Comparison of ENCODE assay signal across 10 cellular contexts in the genomic region with DNA sequence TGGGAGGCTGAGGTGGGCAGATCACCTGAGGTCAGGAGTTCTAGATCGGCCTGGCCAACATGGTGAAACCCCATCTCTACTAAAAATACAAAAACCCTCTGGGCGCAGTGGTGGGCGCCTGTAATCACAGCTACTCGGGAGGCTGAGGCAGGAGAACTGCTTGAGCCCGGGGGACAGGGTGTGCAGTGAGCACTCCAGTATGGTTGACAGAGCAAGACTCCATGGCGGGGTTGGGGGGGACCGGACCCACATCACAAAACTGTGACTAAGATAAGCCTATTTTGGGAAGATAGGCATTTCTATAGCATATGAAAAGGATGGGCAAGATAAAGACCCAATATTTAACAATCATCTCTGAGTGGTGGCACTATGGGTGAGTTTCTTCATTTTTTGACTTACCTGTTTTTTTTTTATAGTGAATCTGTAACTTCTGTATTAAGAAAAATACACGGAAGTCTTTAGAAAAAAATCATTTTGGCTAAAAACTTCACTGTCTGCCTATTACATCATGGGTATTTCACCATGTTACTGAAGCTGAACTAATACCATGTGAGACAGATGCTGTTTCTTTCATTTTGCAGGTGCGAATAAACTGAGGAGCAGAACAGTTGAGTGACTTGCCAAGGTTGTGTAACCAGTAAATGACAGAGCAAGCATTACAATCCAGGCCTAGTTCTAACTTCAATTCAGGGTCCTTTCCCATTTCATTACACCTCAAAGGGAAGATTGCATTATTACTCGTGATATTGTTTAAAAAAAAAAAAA. TPM values are rescaled to one million over a fixed set of nuclear protein-coding genes. Genes with fewer than 3 reads are reported as not detected.
A peak's percentile ranks its signal among the peaks of the same experiment; 100 is the strongest.
DNase-seq lines count a peak whose midpoint lies in the region; ATAC-seq and TF ChIP-seq lines count a peak whose summit lies in the region.
"Had no signal": no experiment of that assay in that cellular context is flagged by ENCODE, and none has a peak within 500 bp of the region (broad histone marks: within the 10 kb centered on the region; RNA-seq: fewer than 3 reads in every experiment).

No MANE protein-coding gene starts in this region.

- peak overlapping the region; percentile 80 for H3K27ac Mint-ChIP-seq in stimulated activated naive CD8-positive, alpha-beta T cell treated with anti-CD3 and anti-CD28 coated beads, Interleukin-15, Interleukin-2, amounts not matched to agents 100 ng/mL and 50 ng/mL, for 24 hours
- H3K27ac Mint-ChIP-seq in activated naive CD8-positive, alpha-beta T cell treated with anti-CD3 and anti-CD28 coated beads, Interleukin-2, amount 10 ng/mL, durations not matched to agents 7 days and 5 days = peak overlapping the region; percentile 15

- H3K4me3 ChIP-seq in lower lobe of right lung = peak overlapping the region; percentile 96

- no peak for ATAC-seq in stimulated activated naive CD8-positive, alpha-beta T cell treated with anti-CD3 and anti-CD28 coated beads, Interleukin-15, Interleukin-2, amounts not matched to agents 100 U/mL and 50 U/mL, for 24 hours
- no peak for ATAC-seq in activated naive CD8-positive, alpha-beta T cell treated with anti-CD3 and anti-CD28 coated beads, Interleukin-2, amount 10 ng/mL, durations not matched to agents 7 days and 5 days (ENCODE audit: low read depth)
- no peak for ATAC-seq in lower lobe of right lung
- ATAC-seq: gastroesophageal sphincter had no signal

- H3K9me3 ChIP-seq in lower lobe of right lung = no peaks in the 10 kb centered on the region
- H3K9me3 ChIP-seq: gastroesophageal sphincter had no signal

- peaks cover 4% of the 10 kb centered on the region for H3K36me3 ChIP-seq in lower lobe of right lung
- H3K36me3 ChIP-seq: gastroesophageal sphincter had no signal

- peaks cover 57% of the 10 kb centered on the region for H3K4me1 Mint-ChIP-seq in stimulated activated naive CD8-positive, alpha-beta T cell treated with anti-CD3 and anti-CD28 coated beads, Interleukin-15, Interleukin-2, amounts not matched to agents 100 ng/mL and 50 ng/mL, for 24 hours (ENCODE audit: low read depth)
- peaks cover 32% of the 10 kb centered on the region for H3K4me1 Mint-ChIP-seq in activated naive CD8-positive, alpha-beta T cell treated with anti-CD3 and anti-CD28 coated beads, Interleukin-2, amount 10 ng/mL, durations not matched to agents 7 days and 5 days

- H3K27me3 Mint-ChIP-seq in stimulated activated naive CD8-positive, alpha-beta T cell treated with anti-CD3 and anti-CD28 coated beads, Interleukin-15, Interleukin-2, amounts not matched to agents 100 ng/mL and 50 ng/mL, for 24 hours = no peaks in the 10 kb centered on the region
- no peaks in the 10 kb centered on the region for H3K27me3 Mint-ChIP-seq in activated naive CD8-positive, alpha-beta T cell treated with anti-CD3 and anti-CD28 coated beads, Interleukin-2, amount 10 ng/mL, durations not matched to agents 7 days and 5 days

- DNase-seq in stimulated activated naive CD8-positive, alpha-beta T cell treated with anti-CD3 and anti-CD28 coated beads, Interleukin-15, Interleukin-2, amounts not matched to agents 100 U/mL and 50 U/mL, for 24 hours = no peak
- DNase-seq in activated naive CD8-positive, alpha-beta T cell treated with anti-CD3 and anti-CD28 coated beads, Interleukin-2, amount 10 ng/mL, durations not matched to agents 7 days and 5 days = no peak
- DNase-seq in lower lobe of right lung (no peak), NCI-H1694 (lab: John Stamatoyannopoulos, UW) (no peak), SK-N-DZ (ENCODE audit: low spot score) (no peak), GM13976 (ENCODE audit: low spot score) (no peak)
- DNase-seq in stimulated activated CD4-positive, alpha-beta T cell treated with anti-CD3 and anti-CD28 coated beads, Interleukin-12 subunit alpha, Interleukin-12 subunit beta, amount 100 ng/mL, for 4 hours = no peak
- DNase-seq: NCI-H748 treated with DMSO at 0.1 percent for 48 hours had no signal

- H3K4me1 ChIP-seq in lower lobe of right lung = peaks cover 53% of the 10 kb centered on the region

- no peaks in the 10 kb centered on the region for H3K9me3 Mint-ChIP-seq in stimulated activated naive CD8-positive, alpha-beta T cell treated with anti-CD3 and anti-CD28 coated beads, Interleukin-15, Interleukin-2, amounts not matched to agents 100 ng/mL and 50 ng/mL, for 24 hours
- no peaks in the 10 kb centered on the region for H3K9me3 Mint-ChIP-seq in activated naive CD8-positive, alpha-beta T cell treated with anti-CD3 and anti-CD28 coated beads, Interleukin-2, amount 10 ng/mL, durations not matched to agents 7 days and 5 days

- peaks cover 45% of the 10 kb centered on the region for H3K36me3 Mint-ChIP-seq in stimulated activated naive CD8-positive, alpha-beta T cell treated with anti-CD3 and anti-CD28 coated beads, Interleukin-15, Interleukin-2, amounts not matched to agents 100 ng/mL and 50 ng/mL, for 24 hours (ENCODE audit: low read depth)
- peaks cover 13% of the 10 kb centered on the region for H3K36me3 Mint-ChIP-seq in activated naive CD8-positive, alpha-beta T cell treated with anti-CD3 and anti-CD28 coated beads, Interleukin-2, amount 10 ng/mL, durations not matched to agents 7 days and 5 days

- peak overlapping the region; percentile 98 for H3K4me3 Mint-ChIP-seq in stimulated activated naive CD8-positive, alpha-beta T cell treated with anti-CD3 and anti-CD28 coated beads, Interleukin-15, Interleukin-2, amounts not matched to agents 100 ng/mL and 50 ng/mL, for 24 hours
- H3K4me3 Mint-ChIP-seq in activated naive CD8-positive, alpha-beta T cell treated with anti-CD3 and anti-CD28 coated beads, Interleukin-2, amount 10 ng/mL, durations not matched to agents 7 days and 5 days = peak overlapping the region; percentile 90

- no peak overlapping the region for H3K27ac ChIP-seq in lower lobe of right lung

- intact Hi-C loops in lower lobe of right lung (cut with DNase I) = no loop called here

- H3K27me3 ChIP-seq in lower lobe of right lung (ENCODE audit: low read depth) = no peaks in the 10 kb centered on the region
- H3K27me3 ChIP-seq: gastroesophageal sphincter had no signal

- TF ChIP-seq CTCF in lower lobe of right lung (IDR thresholded peaks at IDR 0.05) (no peak), GM13976 (IDR thresholded peaks at IDR 0.05; ENCODE audit: borderline replicate concordance, control extremely low read depth, extremely low read depth, insufficient read depth, missing control alignments) (no peak)

- in situ Hi-C loops in GM13976 (cut with MboI; ENCODE audit: low sequenced_read_pairs, unreplicated experiment) = no loop called here

- POLR2A ChIA-PET in activated naive CD8-positive, alpha-beta T cell treated with anti-CD3 and anti-CD28 coated beads, Interleukin-2, amount 10 ng/mL, durations not matched to agents 7 days and 5 days (lab: Charles Lee) = interaction anchor here (0.6 kb wide), 2 partner anchors 251 to 1161 kb away, joined by 3 to 4 read pairs; no protein-coding TSS in a partner anchor

RNA-seq across cellular contexts. Expression of a gene that starts 2.5 kb away (rescaled TPM):
- 100 to 1,000 TPM; 102 to 113 TPM for total RNA-seq in activated naive CD8-positive, alpha-beta T cell treated with anti-CD3 and anti-CD28 coated beads, Interleukin-2, amount 10 ng/mL, durations not matched to agents 7 days and 5 days
- total RNA-seq in lower lobe of right lung = 105 TPM
- 78.8 and 96.8 TPM in 2 replicates for polyA plus RNA-seq in SK-N-DZ (2014; cell fraction: cytosol; rRNA removed)
- polyA plus RNA-seq in SK-N-DZ (2014; cell fraction: nucleus; rRNA removed) = 92.1 and 139 TPM in 2 replicates

RNA-seq across cellular contexts. Expression of a gene that starts 14.9 kb away (rescaled TPM):
- total RNA-seq in activated naive CD8-positive, alpha-beta T cell treated with anti-CD3 and anti-CD28 coated beads, Interleukin-2, amount 10 ng/mL, durations not matched to agents 7 days and 5 days = 10 to 100 TPM; 37.9 to 39.3 TPM
- total RNA-seq in lower lobe of right lung = 78.1 TPM
- polyA plus RNA-seq in SK-N-DZ (2014; cell fraction: cytosol; rRNA removed) = 78.4 and 80.5 TPM in 2 replicates
- polyA plus RNA-seq in SK-N-DZ (2014; cell fraction: nucleus; rRNA removed) = 49.0 and 59.4 TPM in 2 replicates

RNA-seq across cellular contexts. Expression of a gene that starts 28.3 kb away (rescaled TPM):
- 10 to 100 TPM; 18.8 to 19.0 TPM for total RNA-seq in activated naive CD8-positive, alpha-beta T cell treated with anti-CD3 and anti-CD28 coated beads, Interleukin-2, amount 10 ng/mL, durations not matched to agents 7 days and 5 days
- 13.4 TPM for total RNA-seq in lower lobe of right lung
- 31.2 and 39.1 TPM in 2 replicates for polyA plus RNA-seq in SK-N-DZ (2014; cell fraction: cytosol; rRNA removed)
- polyA plus RNA-seq in SK-N-DZ (2014; cell fraction: nucleus; rRNA removed) = 17.2 and 24.2 TPM in 2 replicates

RNA-seq across cellular contexts. Expression of a gene that starts 28.4 kb away (rescaled TPM):
- total RNA-seq in activated naive CD8-positive, alpha-beta T cell treated with anti-CD3 and anti-CD28 coated beads, Interleukin-2, amount 10 ng/mL, durations not matched to agents 7 days and 5 days = 100 to 1,000 TPM; 105 to 108 TPM
- 79.0 TPM for total RNA-seq in lower lobe of right lung
- polyA plus RNA-seq in SK-N-DZ (2014; cell fraction: cytosol; rRNA removed) = 129 and 149 TPM in 2 replicates
- polyA plus RNA-seq in SK-N-DZ (2014; cell fraction: nucleus; rRNA removed) = 156 and 172 TPM in 2 replicates

RNA-seq across cellular contexts. Expression of a gene that starts 36.0 kb away (rescaled TPM):
- total RNA-seq in activated naive CD8-positive, alpha-beta T cell treated with anti-CD3 and anti-CD28 coated beads, Interleukin-2, amount 10 ng/mL, durations not matched to agents 7 days and 5 days = not detected
- total RNA-seq in lower lobe of right lung = 0.53 TPM
- not detected in 2 replicates for polyA plus RNA-seq in SK-N-DZ (2014; cell fraction: cytosol; rRNA removed)
- 0.44 and 0.66 TPM in 2 replicates for polyA plus RNA-seq in SK-N-DZ (2014; cell fraction: nucleus; rRNA removed)
